Comparison of ENCODE assay signal across 34 cellular contexts in the genomic region with DNA sequence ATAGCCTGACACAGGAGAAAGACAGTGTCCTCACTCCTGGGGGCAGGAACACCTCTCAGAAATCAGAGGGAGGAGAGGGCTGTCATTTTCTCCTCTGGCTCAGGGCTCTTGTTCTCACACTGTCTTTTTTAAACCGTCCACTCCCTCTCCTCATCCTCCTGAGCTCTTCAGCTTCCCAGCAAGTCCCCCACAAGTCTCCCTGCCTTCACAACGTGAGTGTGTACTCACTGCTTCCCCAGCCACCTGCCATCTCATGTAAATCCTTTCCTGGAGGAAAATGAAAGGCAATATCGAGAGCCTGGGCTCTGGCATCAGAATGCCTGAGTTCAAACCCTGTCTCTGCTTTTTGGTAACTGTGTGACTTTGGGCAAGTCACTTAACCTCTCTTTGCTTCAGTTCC. TPM values are rescaled to one million over a fixed set of nuclear protein-coding genes. Genes with fewer than 3 reads are reported as not detected.
"Had no signal": no experiment of that assay in that cellular context is flagged by ENCODE, and none has a peak within 500 bp of the region (broad histone marks: within the 10 kb centered on the region; RNA-seq: fewer than 3 reads in every experiment).

No MANE protein-coding gene starts in this region.

- H3K36me3 Mint-ChIP-seq: immature natural killer cell; naive thymus-derived CD8-positive, alpha-beta T cell; neural progenitor cell; stimulated activated memory B cell treated with anti-CD40 and anti-IgM and Interleukin-4, amounts not matched to agents 10 μg/mL and 1 μg/mL and 100 μg/mL, for 72 hours had no signal

- H3K27ac Mint-ChIP-seq: immature natural killer cell; nephron; neural progenitor cell; stimulated activated memory B cell treated with anti-CD40 and anti-IgM and Interleukin-4, amounts not matched to agents 10 μg/mL and 1 μg/mL and 100 μg/mL, for 72 hours had no signal

- H3K4me1 Mint-ChIP-seq: immature natural killer cell; nephron; neural progenitor cell; stimulated activated memory B cell treated with anti-CD40 and anti-IgM and Interleukin-4, amounts not matched to agents 10 μg/mL and 1 μg/mL and 100 μg/mL, for 72 hours had no signal

- H2AFZ ChIP-seq: neural progenitor cell had no signal

- H3K9me3 ChIP-seq: left lung, lower lobe of right lung, ovary, right atrium auricular region, right lobe of liver, stomach, testis, thyroid gland, transverse colon, upper lobe of left lung, vagina had no signal

- H3K4me1 ChIP-seq: left lung, lower lobe of right lung, neural progenitor cell, right lobe of liver, stomach, testis, thyroid gland, transverse colon had no signal

- H3K9me3 Mint-ChIP-seq: immature natural killer cell; naive thymus-derived CD8-positive, alpha-beta T cell; nephron; neural progenitor cell; stimulated activated memory B cell treated with anti-CD40 and anti-IgM and Interleukin-4, amounts not matched to agents 10 μg/mL and 1 μg/mL and 100 μg/mL, for 72 hours had no signal

- H3K36me3 ChIP-seq: left lung, lower lobe of right lung, neural progenitor cell, ovary, right atrium auricular region, right lobe of liver, stomach, thyroid gland, transverse colon, upper lobe of left lung, vagina had no signal

- H3K4me3 Mint-ChIP-seq: immature natural killer cell; naive thymus-derived CD8-positive, alpha-beta T cell; nephron; neural progenitor cell; stimulated activated memory B cell treated with anti-CD40 and anti-IgM and Interleukin-4, amounts not matched to agents 10 μg/mL and 1 μg/mL and 100 μg/mL, for 72 hours had no signal

- H3K27ac ChIP-seq: left lung, lower lobe of right lung, neural progenitor cell, ovary, right atrium auricular region, right lobe of liver, stomach, testis, thyroid gland, transverse colon, upper lobe of left lung, vagina had no signal

- ATAC-seq: left colon; left lung; lower lobe of right lung; naive thymus-derived CD8-positive, alpha-beta T cell; right lobe of liver; stimulated activated memory B cell treated with anti-CD40 and anti-IgM and Interleukin-4, amounts not matched to agents 10 μg/mL and 1 μg/mL and 100 μg/mL, for 72 hours; stimulated activated naive CD8-positive, alpha-beta T cell treated with anti-CD3 and anti-CD28 coated beads, Interleukin-15, Interleukin-2, amounts not matched to agents 100 U/mL and 50 U/mL, for 24 hours had no signal

- H3K4me3 ChIP-seq: left lung, lower lobe of right lung, neural progenitor cell, ovary, right atrium auricular region, right lobe of liver, smooth muscle cell, stomach, testis, thyroid gland, transverse colon, upper lobe of left lung, vagina had no signal

- H3K9ac ChIP-seq: neural progenitor cell had no signal

- H3K27me3 ChIP-seq: left lung, neural progenitor cell, ovary, right atrium auricular region, right lobe of liver, testis, thyroid gland, transverse colon, upper lobe of left lung, vagina had no signal

- H3K4me2 ChIP-seq: neural progenitor cell, smooth muscle cell had no signal

- DNase-seq: immature natural killer cell; kidney; left colon; left lung; lower lobe of right lung; mammary epithelial cell; mesenchymal stem cell; naive thymus-derived CD8-positive, alpha-beta T cell; ovary; right lobe of liver; stimulated activated CD4-positive, alpha-beta T cell treated with anti-CD3 and anti-CD28 coated beads, Interleukin-1b, Interleukin-23, amount 100 ng/mL, for 48 hours; stimulated activated CD4-positive, alpha-beta T cell treated with anti-CD3 and anti-CD28 coated beads, Interleukin-2, amount 100 ng/mL, for 48 hours; stimulated activated CD4-positive, alpha-beta T cell treated with anti-CD3 and anti-CD28 coated beads, Interleukin-4, amount 100 ng/mL, for 4 hours; stimulated activated CD8-positive, alpha-beta memory T cell treated with anti-CD3 and anti-CD28 coated beads, Interleukin-4, amount 100 ng/mL, for 48 hours; stimulated activated naive CD8-positive, alpha-beta T cell treated with anti-CD3 and anti-CD28 coated beads, Interleukin-15, Interleukin-2, amounts not matched to agents 100 U/mL and 50 U/mL, for 24 hours; stomach; testis; thyroid gland; transverse colon; upper lobe of left lung had no signal

RNA-seq across cellular contexts. Expression of gene LLCFC1, which starts 5.7 kb away (rescaled TPM):
- total RNA-seq: kidney; left colon; liver; lower lobe of right lung; mammary epithelial cell; mucosa of gallbladder; naive thymus-derived CD8-positive, alpha-beta T cell; omental fat pad; ovary; progenitor cell of endocrine pancreas; pulmonary artery endothelial cell; renal cortical epithelial cell; right atrium auricular region; right lobe of liver; skeletal muscle tissue; smooth muscle cell; stomach; transverse colon; upper lobe of left lung; urinary bladder; vagina had no signal
- polyA plus RNA-seq: immature natural killer cell; liver; mammary epithelial cell; naive thymus-derived CD8-positive, alpha-beta T cell; ovary; smooth muscle cell; urinary bladder had no signal

RNA-seq across cellular contexts. Expression of gene TRPV5, which starts 11.5 kb away (rescaled TPM):
- total RNA-seq: left colon, left lung, lower lobe of right lung, mammary epithelial cell, mucosa of gallbladder, omental fat pad, ovary, pulmonary artery endothelial cell, renal cortical epithelial cell, right atrium auricular region, right lobe of liver, skeletal muscle tissue, smooth muscle cell, stomach, thyroid gland, transverse colon, upper lobe of left lung, vagina had no signal
- polyA plus RNA-seq: immature natural killer cell; liver; mammary epithelial cell; naive thymus-derived CD8-positive, alpha-beta T cell; ovary; smooth muscle cell; stomach; urinary bladder had no signal

RNA-seq across cellular contexts. Expression of gene KEL, which starts 17.2 kb away (rescaled TPM):
- total RNA-seq: mammary epithelial cell, pulmonary artery endothelial cell had no signal
- polyA plus RNA-seq: immature natural killer cell; naive thymus-derived CD8-positive, alpha-beta T cell had no signal

RNA-seq across cellular contexts. Expression of gene TRPV6, which starts 59.5 kb away (rescaled TPM):
- total RNA-seq: naive thymus-derived CD8-positive, alpha-beta T cell; pulmonary artery endothelial cell; skeletal muscle tissue; smooth muscle cell had no signal
- polyA plus RNA-seq: immature natural killer cell had no signal
